ENCODE assay signal across 20 cellular contexts in the genomic region with DNA sequence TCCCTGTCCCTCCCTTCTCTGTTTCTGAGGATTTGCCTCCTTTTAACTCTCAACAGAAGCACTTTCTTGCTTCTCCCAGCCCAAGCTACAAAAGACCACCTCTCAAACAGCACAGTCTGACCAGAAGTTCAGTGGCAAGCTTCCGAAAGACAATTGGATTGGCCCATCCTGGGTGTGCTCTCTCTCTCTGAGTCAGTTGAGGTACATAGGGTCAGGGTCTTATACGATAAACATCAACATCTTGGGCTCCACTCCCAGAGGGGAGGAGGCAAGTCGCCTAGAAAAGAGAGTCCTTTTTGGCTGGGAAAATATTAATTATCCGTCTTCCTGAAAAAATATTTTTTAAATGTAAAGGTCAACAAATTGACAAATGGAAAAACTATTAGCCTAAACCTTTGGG.
DNase-seq lines count a peak whose midpoint lies in the region; ATAC-seq, FAIRE-seq and TF ChIP-seq lines count a peak whose summit lies in the region.
"Had no signal": no experiment of that assay in that cellular context is flagged by ENCODE, and none has a peak within 500 bp of the region (broad histone marks: within the 10 kb centered on the region; RNA-seq: fewer than 3 reads in every experiment).

No MANE protein-coding gene starts in this region.

- ATAC-seq in GM23338 (peak; percentile 35; the same call in 2 of the 3 replicates), HG02798 (IDR thresholded peaks at IDR 0.05; ENCODE audit: poor library complexity, unreplicated experiment) (no peak)
- ATAC-seq: HCT116, K562 had no signal

- H3K9me3 Mint-ChIP-seq in GM23338 (no peaks in the 10 kb centered on the region), nephron progenitor cell (no peaks in the 10 kb centered on the region)
- H3K9me3 Mint-ChIP-seq: CD4-positive, alpha-beta T cell had no signal

- no peaks in the 10 kb centered on the region for H3F3A ChIP-seq in GM23338 (replicated peaks; ENCODE audit: low read depth)

- H3K27ac Mint-ChIP-seq in GM23338 (no peak overlapping the region; the same call in 1 of the 2 replicates), nephron progenitor cell (peak overlapping the region; percentile 37)
- H3K27ac Mint-ChIP-seq: CD4-positive, alpha-beta T cell had no signal

- H3K4me1 Mint-ChIP-seq in GM23338 (peaks cover 3% of the 10 kb centered on the region; the same call in 1 of the 3 replicates), nephron progenitor cell (no peaks in the 10 kb centered on the region)

- no peaks in the 10 kb centered on the region for H3K9me2 ChIP-seq in GM23338 (ENCODE audit: insufficient read depth)

- H3K4me1 ChIP-seq in GM23338 (ENCODE audit: insufficient read depth) (no peaks in the 10 kb centered on the region), stomach smooth muscle (ENCODE audit: control insufficient read depth, insufficient read depth, low read length) (peaks cover 3% of the 10 kb centered on the region)
- H3K4me1 ChIP-seq: Caco-2 had no signal

- H3K27me3 Mint-ChIP-seq in GM23338 (ENCODE audit: insufficient read depth, low read depth, poor library complexity) = no peaks in the 10 kb centered on the region
- peaks cover 4% of the 10 kb centered on the region for H3K27me3 Mint-ChIP-seq in nephron progenitor cell (ENCODE audit: low read depth, poor library complexity)

- H3K36me3 Mint-ChIP-seq in GM23338 (ENCODE audit: low read depth) (no peaks in the 10 kb centered on the region), nephron progenitor cell (ENCODE audit: low read depth) (no peaks in the 10 kb centered on the region)

- H3K36me3 ChIP-seq in GM23338 (ENCODE audit: insufficient read depth) (no peaks in the 10 kb centered on the region), stomach smooth muscle (ENCODE audit: control insufficient read depth in 2 of 2, insufficient read depth in 2 of 2, low read length in 2 of 2) (no peaks in the 10 kb centered on the region)

- H3K9ac ChIP-seq in stomach smooth muscle (ENCODE audit: low read length in 2 of 2) = no peak overlapping the region

- no peaks in the 10 kb centered on the region for H3K9me3 ChIP-seq in stomach smooth muscle (ENCODE audit: control insufficient read depth in 2 of 2, low read length in 2 of 2)
- H3K9me3 ChIP-seq: Caco-2 had no signal

- peak; percentile 94 for FAIRE-seq in endometrium (lab: Jason Lieb, UNC)
- FAIRE-seq: A204.1, G401.6, K562, RCC 7860 had no signal

- peak overlapping the region; percentile 89 for H2AFZ ChIP-seq in GM23338

- H3K27me3 ChIP-seq in GM23338 (ENCODE audit: insufficient read depth) (no peaks in the 10 kb centered on the region), stomach smooth muscle (ENCODE audit: control insufficient read depth in 1 of 2, insufficient read depth in 2 of 2, low read length in 2 of 2) (no peaks in the 10 kb centered on the region)

- no peak overlapping the region for H3K4me2 ChIP-seq in GM23338

- no peaks in the 10 kb centered on the region for H3K79me2 ChIP-seq in GM23338 (replicated peaks; ENCODE audit: insufficient read depth)

- no peaks in the 10 kb centered on the region for H4K20me1 ChIP-seq in GM23338 (replicated peaks; ENCODE audit: insufficient read depth)

- H3K27ac ChIP-seq in GM23338 (ENCODE audit: low read depth) (no peak overlapping the region), stomach smooth muscle (ENCODE audit: low read length) (peak overlapping the region; percentile 3)

- TF ChIP-seq CTCF in GM23338 (conservative IDR thresholded peaks at IDR 0.05; ENCODE audit: low read depth in 2 of 2) (no peak), nephron progenitor cell (IDR thresholded peaks at IDR 0.05) (no peak)

- H3K4me3 Mint-ChIP-seq in GM23338 (no peak overlapping the region), nephron progenitor cell (no peak overlapping the region)
- H3K4me3 Mint-ChIP-seq: CD4-positive, alpha-beta T cell had no signal

- H3K4me3 ChIP-seq in GM23338 (no peak overlapping the region), stomach smooth muscle (ENCODE audit: low read length in 2 of 2) (no peak overlapping the region)
- H3K4me3 ChIP-seq: K562 had no signal

- no peak for DNase-seq in GM23338 (ENCODE audit: low spot score)
- DNase-seq in nephron progenitor cell = no peak
- DNase-seq in NCI-H345 treated with DMSO at 0.1 percent for 48 hours (lab: John Stamatoyannopoulos, UW; ENCODE audit: unreplicated experiment) = no peak
- no peak for DNase-seq in UCSD-AML1 (lab: John Stamatoyannopoulos, UW; ENCODE audit: unreplicated experiment)
- DNase-seq: Caco-2; CD4-positive, alpha-beta T cell; NCI-H1105 treated with DMSO at 0.1 percent for 48 hours; NCI-H1694; NCI-H2081 treated with DMSO at 0.1 percent for 48 hours; NCI-H510A; NCI-H774; SHP77 had no signal

TF ChIP-seq in GM23338, 12 proteins besides CTCF, POLR2A, EP300 and RAD21 (continues in another document):
- TF ChIP-seq, protein P1, sequence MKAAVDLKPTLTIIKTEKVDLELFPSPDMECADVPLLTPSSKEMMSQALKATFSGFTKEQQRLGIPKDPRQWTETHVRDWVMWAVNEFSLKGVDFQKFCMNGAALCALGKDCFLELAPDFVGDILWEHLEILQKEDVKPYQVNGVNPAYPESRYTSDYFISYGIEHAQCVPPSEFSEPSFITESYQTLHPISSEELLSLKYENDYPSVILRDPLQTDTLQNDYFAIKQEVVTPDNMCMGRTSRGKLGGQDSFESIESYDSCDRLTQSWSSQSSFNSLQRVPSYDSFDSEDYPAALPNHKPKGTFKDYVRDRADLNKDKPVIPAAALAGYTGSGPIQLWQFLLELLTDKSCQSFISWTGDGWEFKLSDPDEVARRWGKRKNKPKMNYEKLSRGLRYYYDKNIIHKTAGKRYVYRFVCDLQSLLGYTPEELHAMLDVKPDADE (IDR thresholded peaks at IDR 0.05) = no peak
- no peak for TF ChIP-seq ZNF331 (CRISPR knock-in tag; IDR thresholded peaks at IDR 0.05; ENCODE audit: low read depth)
- no peak for TF ChIP-seq EZH2 (IDR thresholded peaks at IDR 0.05; ENCODE audit: low read depth, unreplicated experiment)
- no peak for TF ChIP-seq POLR2AphosphoS5 (IDR thresholded peaks at IDR 0.05; ENCODE audit: low read depth)
- TF ChIP-seq, protein P2, sequence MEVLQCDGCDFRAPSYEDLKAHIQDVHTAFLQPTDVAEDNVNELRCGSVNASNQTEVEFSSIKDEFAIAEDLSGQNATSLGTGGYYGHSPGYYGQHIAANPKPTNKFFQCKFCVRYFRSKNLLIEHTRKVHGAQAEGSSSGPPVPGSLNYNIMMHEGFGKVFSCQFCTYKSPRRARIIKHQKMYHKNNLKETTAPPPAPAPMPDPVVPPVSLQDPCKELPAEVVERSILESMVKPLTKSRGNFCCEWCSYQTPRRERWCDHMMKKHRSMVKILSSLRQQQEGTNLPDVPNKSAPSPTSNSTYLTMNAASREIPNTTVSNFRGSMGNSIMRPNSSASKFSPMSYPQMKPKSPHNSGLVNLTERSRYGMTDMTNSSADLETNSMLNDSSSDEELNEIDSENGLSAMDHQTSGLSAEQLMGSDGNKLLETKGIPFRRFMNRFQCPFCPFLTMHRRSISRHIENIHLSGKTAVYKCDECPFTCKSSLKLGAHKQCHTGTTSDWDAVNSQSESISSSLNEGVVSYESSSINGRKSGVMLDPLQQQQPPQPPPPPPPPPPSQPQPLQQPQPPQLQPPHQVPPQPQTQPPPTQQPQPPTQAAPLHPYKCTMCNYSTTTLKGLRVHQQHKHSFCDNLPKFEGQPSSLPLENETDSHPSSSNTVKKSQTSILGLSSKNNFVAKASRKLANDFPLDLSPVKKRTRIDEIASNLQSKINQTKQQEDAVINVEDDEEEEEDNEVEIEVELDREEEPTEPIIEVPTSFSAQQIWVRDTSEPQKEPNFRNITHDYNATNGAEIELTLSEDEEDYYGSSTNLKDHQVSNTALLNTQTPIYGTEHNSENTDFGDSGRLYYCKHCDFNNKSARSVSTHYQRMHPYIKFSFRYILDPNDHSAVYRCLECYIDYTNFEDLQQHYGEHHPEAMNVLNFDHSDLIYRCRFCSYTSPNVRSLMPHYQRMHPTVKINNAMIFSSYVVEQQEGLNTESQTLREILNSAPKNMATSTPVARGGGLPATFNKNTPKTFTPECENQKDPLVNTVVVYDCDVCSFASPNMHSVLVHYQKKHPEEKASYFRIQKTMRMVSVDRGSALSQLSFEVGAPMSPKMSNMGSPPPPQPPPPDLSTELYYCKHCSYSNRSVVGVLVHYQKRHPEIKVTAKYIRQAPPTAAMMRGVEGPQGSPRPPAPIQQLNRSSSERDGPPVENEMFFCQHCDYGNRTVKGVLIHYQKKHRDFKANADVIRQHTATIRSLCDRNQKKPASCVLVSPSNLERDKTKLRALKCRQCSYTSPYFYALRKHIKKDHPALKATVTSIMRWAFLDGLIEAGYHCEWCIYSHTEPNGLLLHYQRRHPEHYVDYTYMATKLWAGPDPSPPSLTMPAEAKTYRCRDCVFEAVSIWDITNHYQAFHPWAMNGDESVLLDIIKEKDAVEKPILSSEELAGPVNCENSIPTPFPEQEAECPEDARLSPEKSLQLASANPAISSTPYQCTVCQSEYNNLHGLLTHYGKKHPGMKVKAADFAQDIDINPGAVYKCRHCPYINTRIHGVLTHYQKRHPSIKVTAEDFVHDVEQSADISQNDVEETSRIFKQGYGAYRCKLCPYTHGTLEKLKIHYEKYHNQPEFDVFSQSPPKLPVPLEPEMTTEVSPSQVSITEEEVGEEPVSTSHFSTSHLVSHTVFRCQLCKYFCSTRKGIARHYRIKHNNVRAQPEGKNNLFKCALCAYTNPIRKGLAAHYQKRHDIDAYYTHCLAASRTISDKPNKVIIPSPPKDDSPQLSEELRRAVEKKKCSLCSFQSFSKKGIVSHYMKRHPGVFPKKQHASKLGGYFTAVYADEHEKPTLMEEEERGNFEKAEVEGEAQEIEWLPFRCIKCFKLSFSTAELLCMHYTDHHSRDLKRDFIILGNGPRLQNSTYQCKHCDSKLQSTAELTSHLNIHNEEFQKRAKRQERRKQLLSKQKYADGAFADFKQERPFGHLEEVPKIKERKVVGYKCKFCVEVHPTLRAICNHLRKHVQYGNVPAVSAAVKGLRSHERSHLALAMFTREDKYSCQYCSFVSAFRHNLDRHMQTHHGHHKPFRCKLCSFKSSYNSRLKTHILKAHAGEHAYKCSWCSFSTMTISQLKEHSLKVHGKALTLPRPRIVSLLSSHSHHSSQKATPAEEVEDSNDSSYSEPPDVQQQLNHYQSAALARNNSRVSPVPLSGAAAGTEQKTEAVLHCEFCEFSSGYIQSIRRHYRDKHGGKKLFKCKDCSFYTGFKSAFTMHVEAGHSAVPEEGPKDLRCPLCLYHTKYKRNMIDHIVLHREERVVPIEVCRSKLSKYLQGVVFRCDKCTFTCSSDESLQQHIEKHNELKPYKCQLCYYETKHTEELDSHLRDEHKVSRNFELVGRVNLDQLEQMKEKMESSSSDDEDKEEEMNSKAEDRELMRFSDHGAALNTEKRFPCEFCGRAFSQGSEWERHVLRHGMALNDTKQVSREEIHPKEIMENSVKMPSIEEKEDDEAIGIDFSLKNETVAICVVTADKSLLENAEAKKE (CRISPR knock-in tag; IDR thresholded peaks at IDR 0.05) = no peak
- TF ChIP-seq NANOG (IDR thresholded peaks at IDR 0.05; ENCODE audit: borderline replicate concordance) = no peak
- TF ChIP-seq EZH2phosphoT487 (IDR thresholded peaks at IDR 0.05; ENCODE audit: unreplicated experiment) = no peak
- no peak for TF ChIP-seq ZNF114 (CRISPR knock-in tag; IDR thresholded peaks at IDR 0.05)
